ENCODE assay signal across 17 cellular contexts in the genomic region with DNA sequence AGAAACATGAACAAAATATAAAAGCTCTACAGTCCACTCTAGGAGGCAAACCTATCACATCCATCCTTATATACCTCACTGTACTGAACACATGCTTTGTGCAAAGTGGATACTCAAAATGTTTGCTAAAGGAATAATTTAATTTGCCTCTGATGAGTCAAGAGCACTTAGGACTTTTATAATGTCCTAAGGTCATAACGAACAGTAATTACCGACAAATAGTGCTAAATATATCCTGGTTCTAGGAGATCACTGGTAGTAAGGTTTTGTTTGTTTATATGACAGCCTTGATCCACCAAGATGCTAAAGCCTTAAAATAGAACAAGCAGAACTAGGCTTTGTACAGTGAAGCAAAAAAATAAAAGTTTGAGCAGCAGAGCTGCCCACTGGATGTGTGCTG.
DNase-seq lines count a peak whose midpoint lies in the region; ATAC-seq, FAIRE-seq and TF ChIP-seq lines count a peak whose summit lies in the region.
"Had no signal": no experiment of that assay in that cellular context is flagged by ENCODE, and none has a peak within 500 bp of the region (broad histone marks: within the 10 kb centered on the region; RNA-seq: fewer than 3 reads in every experiment).

No MANE protein-coding gene starts in this region.

- H3K27ac ChIP-seq in OCI-LY1 (ENCODE audit: low read depth, low read length, poor library complexity, severe bottlenecking): peak overlapping the region; percentile 67
- H3K27ac ChIP-seq: right lobe of liver had no signal

- DNase-seq in EH (ENCODE audit: low read depth) (peak; percentile 84), NCI-H187 (lab: John Stamatoyannopoulos, UW) (peak; percentile 21 to 22), left colon (no peak), endothelial cell (ENCODE audit: low spot score) (no peak), RCC 7860 (ENCODE audit: low spot score) (no peak)
- no peak for DNase-seq in activated CD8-positive, alpha-beta memory T cell treated with anti-CD3 and anti-CD28 coated beads for 24 hours
- DNase-seq: activated CD4-positive, alpha-beta T cell treated with anti-CD3 and anti-CD28 coated beads for 48 hours; activated T-cell treated with anti-CD3 and anti-CD28 coated beads, Interleukin-2, amount 50 U/mL, for 24 hours; hippocampal formation; Kasumi-1; OCI-M1; right lobe of liver; stimulated activated CD4-positive, alpha-beta T cell treated with anti-CD3 and anti-CD28 coated beads, Interleukin-1b, Interleukin-23, amount 100 ng/mL, for 48 hours; substantia nigra had no signal

- H3K27me3 ChIP-seq in OCI-LY1 (ENCODE audit: insufficient read depth, low read length): no peaks in the 10 kb centered on the region
- H3K27me3 ChIP-seq: right lobe of liver had no signal

- H3K4me3 Mint-ChIP-seq in endothelial cell (ENCODE audit: unreplicated experiment): no peak overlapping the region
- H3K4me3 Mint-ChIP-seq: activated T-cell treated with anti-CD3 and anti-CD28 coated beads, Interleukin-2, amount 50 U/mL, for 24 hours; GM23338 had no signal

- no peaks in the 10 kb centered on the region for H3K9me3 ChIP-seq in OCI-LY1 (ENCODE audit: low read length)
- H3K9me3 ChIP-seq: right lobe of liver had no signal

- no peaks in the 10 kb centered on the region for H4K20me1 ChIP-seq in OCI-LY1 (ENCODE audit: insufficient read depth, low read length)

- TF ChIP-seq CTCF in OCI-LY1 (IDR thresholded peaks at IDR 0.05; ENCODE audit: low read length): no peak
- TF ChIP-seq CTCF in endothelial cell (IDR thresholded peaks at IDR 0.05; ENCODE audit: unreplicated experiment): no peak

- no peaks in the 10 kb centered on the region for H3K36me3 ChIP-seq in OCI-LY1 (ENCODE audit: insufficient read depth, low read length)
- H3K36me3 ChIP-seq: right lobe of liver had no signal

- peaks cover 15% of the 10 kb centered on the region for H3K4me1 Mint-ChIP-seq in endothelial cell (ENCODE audit: unreplicated experiment)

- H3K79me2 ChIP-seq in OCI-LY1 (ENCODE audit: insufficient read depth, low read length): no peaks in the 10 kb centered on the region

- FAIRE-seq in RCC 7860 (lab: Jason Lieb, UNC): no peak

- no peaks in the 10 kb centered on the region for H3K9me2 ChIP-seq in OCI-LY1 (ENCODE audit: low read depth, low read length)

- no peak overlapping the region for H3K27ac Mint-ChIP-seq in endothelial cell (ENCODE audit: unreplicated experiment)
- H3K27ac Mint-ChIP-seq: activated T-cell treated with anti-CD3 and anti-CD28 coated beads, Interleukin-2, amount 50 U/mL, for 24 hours; GM23338 had no signal

- no peaks in the 10 kb centered on the region for H3K9me3 Mint-ChIP-seq in endothelial cell (ENCODE audit: unreplicated experiment)
- H3K9me3 Mint-ChIP-seq: activated T-cell treated with anti-CD3 and anti-CD28 coated beads, Interleukin-2, amount 50 U/mL, for 24 hours; GM23338 had no signal

- H3K9ac ChIP-seq in OCI-LY1 (ENCODE audit: low read length): no peak overlapping the region

- peaks cover 85% of the 10 kb centered on the region for H3K4me1 ChIP-seq in OCI-LY1 (ENCODE audit: insufficient read depth, low read length, severe bottlenecking)

- H3K27me3 Mint-ChIP-seq in endothelial cell (ENCODE audit: unreplicated experiment): peaks cover 8% of the 10 kb centered on the region

- intact Hi-C loops in left colon (cut with DNase I, micrococcal nuclease): loop anchor here in 1 of 2 donors (10.0 kb wide), 1 partner anchor 201 kb away; no protein-coding TSS in a partner anchor

- H2AFZ ChIP-seq in OCI-LY1 (ENCODE audit: low read length): no peak overlapping the region
- H2AFZ ChIP-seq: GM23338 had no signal

- no peak overlapping the region for H3K4me3 ChIP-seq in OCI-LY1 (ENCODE audit: low read depth, low read length, poor library complexity, severe bottlenecking)
- H3K4me3 ChIP-seq: GM23338, right lobe of liver had no signal

- H3F3A ChIP-seq in OCI-LY1 (ENCODE audit: insufficient read depth, low read length): no peaks in the 10 kb centered on the region

- no peaks in the 10 kb centered on the region for H3K36me3 Mint-ChIP-seq in endothelial cell (ENCODE audit: low read depth, unreplicated experiment)

- no peak overlapping the region; the same call in 1 of the 2 replicates for H3K4me2 ChIP-seq in OCI-LY1 (ENCODE audit: low read length)
- H3K4me2 ChIP-seq: GM23338 had no signal

- ATAC-seq in left colon (peak; percentile 63), HG03139 (IDR thresholded peaks at IDR 0.05; ENCODE audit: unreplicated experiment) (no peak)
- ATAC-seq: GM23338, right lobe of liver had no signal

Comparison
In these comparisons a context has a peak if more than half of its experiments do, and no peak if none do; other contexts are left out.
1. DNase-seq: peak in EH (single experiment) and NCI-H187 (2 of 2); none in left colon (0 of 2), activated CD8-positive, alpha-beta memory T cell treated with anti-CD3 and anti-CD28 coated beads for 24 hours (single experiment), endothelial cell (single experiment) and RCC 7860 (single experiment).